10 cellular contexts compared by ENCODE assay signal in genomic region chr4:94548571-94548970, GRCh38.
A peak's percentile ranks its signal among the peaks of the same experiment; 100 is the strongest.
DNase-seq lines count a peak whose midpoint lies in the region; ATAC-seq and TF ChIP-seq lines count a peak whose summit lies in the region.
"Had no signal": no experiment of that assay in that cellular context is flagged by ENCODE, and none has a peak within 500 bp of the region (broad histone marks: within the 10 kb centered on the region; RNA-seq: fewer than 3 reads in every experiment).

No MANE protein-coding gene starts in this region.

- no peaks in the 10 kb centered on the region for H3K27me3 Mint-ChIP-seq in chondrocyte (ENCODE audit: low read depth)
- no peaks in the 10 kb centered on the region for H3K27me3 Mint-ChIP-seq in glutamatergic neuron (ENCODE audit: unreplicated experiment)
- H3K27me3 Mint-ChIP-seq: activated CD8-positive, alpha-beta memory T cell treated with anti-CD3 and anti-CD28 coated beads, Interleukin-2, amount 10 ng/mL, durations not matched to agents 7 days and 5 days had no signal

- peak overlapping the region; percentile 1 for H3K4me3 Mint-ChIP-seq in chondrocyte (ENCODE audit: unreplicated experiment)
- no peak overlapping the region for H3K4me3 Mint-ChIP-seq in glutamatergic neuron (ENCODE audit: unreplicated experiment)
- H3K4me3 Mint-ChIP-seq: activated CD8-positive, alpha-beta memory T cell treated with anti-CD3 and anti-CD28 coated beads, Interleukin-2, amount 10 ng/mL, durations not matched to agents 7 days and 5 days had no signal

- H3K4me1 Mint-ChIP-seq in chondrocyte (ENCODE audit: low read depth) (peaks cover 73% of the 10 kb centered on the region), glutamatergic neuron (ENCODE audit: low read depth, unreplicated experiment) (no peaks in the 10 kb centered on the region)

- TF ChIP-seq CTCF in chondrocyte (IDR thresholded peaks at IDR 0.05) (no peak), glutamatergic neuron (IDR thresholded peaks at IDR 0.05; ENCODE audit: partially characterized antibody, unreplicated experiment) (no peak)

- DNase-seq in AG08396 (ENCODE audit: low spot score) (peak; percentile 29), NCI-H226 (peak; percentile 93), chondrocyte (ENCODE audit: low spot score) (no peak), lung microvascular endothelial cell (ENCODE audit: low read depth in 2 of 2) (peak; percentile 39 to 92), cerebellar nuclear complex (lab: John Stamatoyannopoulos, UW) (no peak), sciatic nerve (ENCODE audit: low spot score) (no peak), glutamatergic neuron (no peak)
- DNase-seq in activated CD4-positive, alpha-beta T cell treated with anti-CD3 and anti-CD28 coated beads for 4 hours: no peak
- DNase-seq: activated CD8-positive, alpha-beta memory T cell treated with anti-CD3 and anti-CD28 coated beads, Interleukin-2, amount 10 ng/mL, durations not matched to agents 7 days and 5 days; NCI-H1417 had no signal

- H3K36me3 Mint-ChIP-seq in chondrocyte (ENCODE audit: low read depth): peaks cover 5% of the 10 kb centered on the region
- no peaks in the 10 kb centered on the region for H3K36me3 Mint-ChIP-seq in glutamatergic neuron (ENCODE audit: unreplicated experiment)

- ATAC-seq in sciatic nerve: no peak
- ATAC-seq: activated CD8-positive, alpha-beta memory T cell treated with anti-CD3 and anti-CD28 coated beads, Interleukin-2, amount 10 ng/mL, durations not matched to agents 7 days and 5 days had no signal

- peak overlapping the region; percentile 88 for H3K27ac Mint-ChIP-seq in chondrocyte (ENCODE audit: unreplicated experiment)
- no peak overlapping the region for H3K27ac Mint-ChIP-seq in glutamatergic neuron (ENCODE audit: unreplicated experiment)
- H3K27ac Mint-ChIP-seq: activated CD8-positive, alpha-beta memory T cell treated with anti-CD3 and anti-CD28 coated beads, Interleukin-2, amount 10 ng/mL, durations not matched to agents 7 days and 5 days had no signal

- H3K9me3 Mint-ChIP-seq in chondrocyte (ENCODE audit: low read depth) (no peaks in the 10 kb centered on the region), glutamatergic neuron (ENCODE audit: unreplicated experiment) (no peaks in the 10 kb centered on the region)

- intact Hi-C loops in sciatic nerve (cut with DNase I): no loop called here

Comparison
In these comparisons a context has a peak if more than half of its experiments do, and no peak if none do; other contexts are left out.
1. DNase-seq: peak in AG08396 (single experiment), NCI-H226 (single experiment) and lung microvascular endothelial cell (2 of 2); none in chondrocyte (single experiment), cerebellar nuclear complex (0 of 2), activated CD4-positive, alpha-beta T cell treated with anti-CD3 and anti-CD28 coated beads for 4 hours (0 of 2), sciatic nerve (single experiment) and glutamatergic neuron (single experiment).